8 cellular contexts compared by ENCODE assay signal in the genomic region with DNA sequence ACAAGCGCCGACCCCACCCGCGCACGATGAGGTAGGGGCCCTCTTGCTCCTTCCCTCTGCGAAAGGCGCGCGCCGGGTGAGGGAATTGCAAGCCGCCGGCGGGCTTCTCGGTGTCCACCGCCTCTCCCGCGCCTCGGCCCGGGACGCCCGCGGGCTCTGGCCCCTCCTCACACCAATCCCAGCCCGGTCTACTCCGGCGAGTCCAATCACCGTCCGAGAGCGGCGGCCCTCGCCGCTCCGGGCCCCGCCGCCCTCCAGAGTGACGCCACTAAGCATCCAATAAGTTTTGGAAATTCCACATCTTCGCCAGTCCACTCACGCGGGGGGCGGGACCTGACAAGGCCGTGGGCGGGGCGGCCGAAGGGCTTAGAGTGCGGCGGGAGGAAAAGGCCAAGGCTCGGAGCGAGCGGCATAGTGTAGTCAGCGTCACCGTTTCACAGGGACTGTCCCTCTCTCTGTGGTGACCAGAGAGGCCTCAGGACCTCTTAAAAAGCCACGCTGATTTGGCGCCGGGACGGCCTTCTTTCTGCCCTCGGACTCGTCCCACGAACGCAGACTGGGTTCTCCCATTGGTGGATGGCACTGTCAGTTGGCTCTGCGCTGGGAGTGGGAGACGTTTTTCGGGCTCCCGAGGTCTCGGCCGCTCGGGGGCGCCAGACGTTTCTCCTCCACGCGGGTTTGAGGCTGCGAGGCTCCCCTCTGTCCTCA. TPM values are rescaled to one million over a fixed set of nuclear protein-coding genes. Genes with fewer than 3 reads are reported as not detected.
DNase-seq lines count a peak whose midpoint lies in the region; ATAC-seq and TF ChIP-seq lines count a peak whose summit lies in the region.

A gene with protein sequence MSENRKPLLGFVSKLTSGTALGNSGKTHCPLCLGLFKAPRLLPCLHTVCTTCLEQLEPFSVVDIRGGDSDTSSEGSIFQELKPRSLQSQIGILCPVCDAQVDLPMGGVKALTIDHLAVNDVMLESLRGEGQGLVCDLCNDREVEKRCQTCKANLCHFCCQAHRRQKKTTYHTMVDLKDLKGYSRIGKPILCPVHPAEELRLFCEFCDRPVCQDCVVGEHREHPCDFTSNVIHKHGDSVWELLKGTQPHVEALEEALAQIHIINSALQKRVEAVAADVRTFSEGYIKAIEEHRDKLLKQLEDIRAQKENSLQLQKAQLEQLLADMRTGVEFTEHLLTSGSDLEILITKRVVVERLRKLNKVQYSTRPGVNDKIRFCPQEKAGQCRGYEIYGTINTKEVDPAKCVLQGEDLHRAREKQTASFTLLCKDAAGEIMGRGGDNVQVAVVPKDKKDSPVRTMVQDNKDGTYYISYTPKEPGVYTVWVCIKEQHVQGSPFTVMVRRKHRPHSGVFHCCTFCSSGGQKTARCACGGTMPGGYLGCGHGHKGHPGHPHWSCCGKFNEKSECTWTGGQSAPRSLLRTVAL (minus strand): TSS at position 161 of the 708 bp plus-strand sequence. CDS start 548 bp downstream, outside the sequence.

- peak; percentile 90 for ATAC-seq in HG03196 (IDR thresholded peaks at IDR 0.05; ENCODE audit: unreplicated experiment)

- TF ChIP-seq CTCF in AG10803 (conservative IDR thresholded peaks at IDR 0.05; ENCODE audit: low read length) (peak; percentile 67), kidney epithelial cell (IDR thresholded peaks at IDR 0.05; ENCODE audit: insufficient read depth, low read length, poor library complexity, severe bottlenecking) (peak; percentile 88)

- DNase-seq in AG10803 (ENCODE audit: low read depth) = peak; percentile 95
- DNase-seq in NCI-H345 treated with DMSO at 0.1 percent for 48 hours (lab: John Stamatoyannopoulos, UW; ENCODE audit: unreplicated experiment) = peak; percentile 91
- peak; percentile 71 for DNase-seq in activated CD4-positive, alpha-beta T cell treated with anti-CD3 and anti-CD28 coated beads for 1 hour
- peak; percentile 96 for DNase-seq in cerebellum (ENCODE audit: low spot score)
- peak; percentile 83 for DNase-seq in kidney epithelial cell (ENCODE audit: low read depth)
- DNase-seq in stimulated activated CD4-positive, alpha-beta T cell treated with anti-CD3 and anti-CD28 coated beads, Interleukin-15, amount 100 ng/mL, for 24 hours = peak; percentile 91

- no peaks in the 10 kb centered on the region for H3K27me3 ChIP-seq in kidney epithelial cell (ENCODE audit: control insufficient read depth, insufficient read depth, low read length)

- H3K36me3 ChIP-seq in kidney epithelial cell (ENCODE audit: control insufficient read depth, insufficient read depth, low read length) = no peaks in the 10 kb centered on the region

- peak within 1 kb of the TSS; percentile 96 for H3K4me3 ChIP-seq in AG10803 (ENCODE audit: low read length)
- H3K4me3 ChIP-seq in kidney epithelial cell (ENCODE audit: low read depth, low read length) = peak within 1 kb of the TSS; percentile 63

- TF ChIP-seq POLR2A in GM18951 (IDR thresholded peaks at IDR 0.05; ENCODE audit: extremely low read depth, insufficient read depth, insufficient read length) = peak; percentile 44

- in situ Hi-C loops in GM18951 (cut with MboI; ENCODE audit: low sequenced_read_pairs, unreplicated experiment) = no loop called here

RNA-seq across cellular contexts. Expression of the gene that starts here (rescaled TPM):
- total RNA-seq in cerebellum = 7.6 TPM
- 4.3 and 7.4 TPM in 2 replicates for total RNA-seq in kidney epithelial cell

Comparison
In these comparisons a context has a peak if more than half of its experiments do, and no peak if none do; other contexts are left out.
1. Peak in every context shown above with its lines: DNase-seq, ATAC-seq and H3K4me3 ChIP-seq.